ENCODE assay signal across 1 cellular context in the genomic region with DNA sequence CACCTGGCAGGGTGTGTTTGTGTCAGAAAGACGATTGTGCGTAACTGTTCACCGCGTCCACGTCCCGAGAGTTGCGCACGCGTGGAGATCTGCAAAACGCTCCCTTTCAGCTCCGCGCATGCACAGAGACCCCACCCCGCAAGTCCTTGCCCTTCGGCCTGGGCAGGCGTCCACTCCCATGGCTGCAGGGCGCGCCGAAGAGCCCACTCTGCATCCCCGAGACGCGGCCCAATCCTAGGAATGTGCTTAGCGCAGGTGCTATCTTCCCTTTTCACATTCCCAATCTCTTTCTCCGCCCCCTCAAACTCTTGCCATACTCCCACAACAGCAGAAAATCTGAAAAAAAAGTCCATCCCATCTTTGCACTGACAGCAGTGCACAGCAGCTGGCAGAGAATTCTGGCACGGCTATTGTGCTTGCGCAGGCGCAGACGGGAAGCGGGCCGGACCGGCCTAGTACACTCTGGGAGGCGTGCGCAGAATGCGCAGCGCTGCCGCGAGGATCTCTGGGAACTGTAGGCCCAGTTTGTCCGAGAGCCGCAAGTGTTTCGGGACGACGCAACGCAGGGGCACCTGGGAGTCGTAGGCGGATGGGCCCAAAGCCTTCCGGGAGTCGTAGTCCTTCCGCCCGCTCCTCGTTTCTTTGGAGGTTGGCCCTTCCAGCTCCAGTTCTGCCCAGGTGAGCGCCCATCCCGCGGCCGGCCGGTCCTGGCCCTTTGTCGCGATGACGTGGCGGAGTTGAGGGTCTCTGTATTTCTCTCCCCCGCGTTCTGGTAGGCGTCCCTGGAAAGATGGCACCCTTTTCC.
TF ChIP-seq lines count a peak whose summit lies in the region.

No MANE protein-coding gene starts in this region.

TF ChIP-seq in K562, 482 proteins besides CTCF, POLR2A, EP300 and RAD21 (continued from another document and continues in another):
- no peak for TF ChIP-seq FOS (IDR thresholded peaks at IDR 0.05; ENCODE audit: extremely low read depth, insufficient read length)
- no peak for TF ChIP-seq ZZZ3 (IDR thresholded peaks at IDR 0.05)
- peak; percentile 30; the same call in 1 of the 2 replicates for TF ChIP-seq ZNF384 (IDR thresholded peaks at IDR 0.05; ENCODE audit: low read depth, low read length)
- TF ChIP-seq JUND (IDR thresholded peaks at IDR 0.05; ENCODE audit: borderline replicate concordance, low read depth, low read length): peak; percentile 39; the same call in 1 of the 2 replicates
- peak; percentile 50; the same call in 1 of the 3 replicates for TF ChIP-seq JUND (tag; IDR thresholded peaks at IDR 0.05; ENCODE audit: borderline replicate concordance, low read depth, low read length)
- TF ChIP-seq, protein P1, sequence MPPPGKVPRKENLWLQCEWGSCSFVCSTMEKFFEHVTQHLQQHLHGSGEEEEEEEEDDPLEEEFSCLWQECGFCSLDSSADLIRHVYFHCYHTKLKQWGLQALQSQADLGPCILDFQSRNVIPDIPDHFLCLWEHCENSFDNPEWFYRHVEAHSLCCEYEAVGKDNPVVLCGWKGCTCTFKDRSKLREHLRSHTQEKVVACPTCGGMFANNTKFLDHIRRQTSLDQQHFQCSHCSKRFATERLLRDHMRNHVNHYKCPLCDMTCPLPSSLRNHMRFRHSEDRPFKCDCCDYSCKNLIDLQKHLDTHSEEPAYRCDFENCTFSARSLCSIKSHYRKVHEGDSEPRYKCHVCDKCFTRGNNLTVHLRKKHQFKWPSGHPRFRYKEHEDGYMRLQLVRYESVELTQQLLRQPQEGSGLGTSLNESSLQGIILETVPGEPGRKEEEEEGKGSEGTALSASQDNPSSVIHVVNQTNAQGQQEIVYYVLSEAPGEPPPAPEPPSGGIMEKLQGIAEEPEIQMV (tag; conservative IDR thresholded peaks at IDR 0.05; ENCODE audit: low read depth): no peak
- TF ChIP-seq, protein P2, sequence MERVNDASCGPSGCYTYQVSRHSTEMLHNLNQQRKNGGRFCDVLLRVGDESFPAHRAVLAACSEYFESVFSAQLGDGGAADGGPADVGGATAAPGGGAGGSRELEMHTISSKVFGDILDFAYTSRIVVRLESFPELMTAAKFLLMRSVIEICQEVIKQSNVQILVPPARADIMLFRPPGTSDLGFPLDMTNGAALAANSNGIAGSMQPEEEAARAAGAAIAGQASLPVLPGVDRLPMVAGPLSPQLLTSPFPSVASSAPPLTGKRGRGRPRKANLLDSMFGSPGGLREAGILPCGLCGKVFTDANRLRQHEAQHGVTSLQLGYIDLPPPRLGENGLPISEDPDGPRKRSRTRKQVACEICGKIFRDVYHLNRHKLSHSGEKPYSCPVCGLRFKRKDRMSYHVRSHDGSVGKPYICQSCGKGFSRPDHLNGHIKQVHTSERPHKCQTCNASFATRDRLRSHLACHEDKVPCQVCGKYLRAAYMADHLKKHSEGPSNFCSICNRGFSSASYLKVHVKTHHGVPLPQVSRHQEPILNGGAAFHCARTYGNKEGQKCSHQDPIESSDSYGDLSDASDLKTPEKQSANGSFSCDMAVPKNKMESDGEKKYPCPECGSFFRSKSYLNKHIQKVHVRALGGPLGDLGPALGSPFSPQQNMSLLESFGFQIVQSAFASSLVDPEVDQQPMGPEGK (CRISPR knock-in tag; IDR thresholded peaks at IDR 0.05; ENCODE audit: borderline replicate concordance): no peak
- no peak for TF ChIP-seq CBFA2T2 (conservative IDR thresholded peaks at IDR 0.05)
- no peak for TF ChIP-seq IRF2 (CRISPR knock-in tag; IDR thresholded peaks at IDR 0.05)
- no peak for TF ChIP-seq MEF2A (IDR thresholded peaks at IDR 0.05; ENCODE audit: control insufficient read depth, low read depth, low read length)
- TF ChIP-seq, protein P3, sequence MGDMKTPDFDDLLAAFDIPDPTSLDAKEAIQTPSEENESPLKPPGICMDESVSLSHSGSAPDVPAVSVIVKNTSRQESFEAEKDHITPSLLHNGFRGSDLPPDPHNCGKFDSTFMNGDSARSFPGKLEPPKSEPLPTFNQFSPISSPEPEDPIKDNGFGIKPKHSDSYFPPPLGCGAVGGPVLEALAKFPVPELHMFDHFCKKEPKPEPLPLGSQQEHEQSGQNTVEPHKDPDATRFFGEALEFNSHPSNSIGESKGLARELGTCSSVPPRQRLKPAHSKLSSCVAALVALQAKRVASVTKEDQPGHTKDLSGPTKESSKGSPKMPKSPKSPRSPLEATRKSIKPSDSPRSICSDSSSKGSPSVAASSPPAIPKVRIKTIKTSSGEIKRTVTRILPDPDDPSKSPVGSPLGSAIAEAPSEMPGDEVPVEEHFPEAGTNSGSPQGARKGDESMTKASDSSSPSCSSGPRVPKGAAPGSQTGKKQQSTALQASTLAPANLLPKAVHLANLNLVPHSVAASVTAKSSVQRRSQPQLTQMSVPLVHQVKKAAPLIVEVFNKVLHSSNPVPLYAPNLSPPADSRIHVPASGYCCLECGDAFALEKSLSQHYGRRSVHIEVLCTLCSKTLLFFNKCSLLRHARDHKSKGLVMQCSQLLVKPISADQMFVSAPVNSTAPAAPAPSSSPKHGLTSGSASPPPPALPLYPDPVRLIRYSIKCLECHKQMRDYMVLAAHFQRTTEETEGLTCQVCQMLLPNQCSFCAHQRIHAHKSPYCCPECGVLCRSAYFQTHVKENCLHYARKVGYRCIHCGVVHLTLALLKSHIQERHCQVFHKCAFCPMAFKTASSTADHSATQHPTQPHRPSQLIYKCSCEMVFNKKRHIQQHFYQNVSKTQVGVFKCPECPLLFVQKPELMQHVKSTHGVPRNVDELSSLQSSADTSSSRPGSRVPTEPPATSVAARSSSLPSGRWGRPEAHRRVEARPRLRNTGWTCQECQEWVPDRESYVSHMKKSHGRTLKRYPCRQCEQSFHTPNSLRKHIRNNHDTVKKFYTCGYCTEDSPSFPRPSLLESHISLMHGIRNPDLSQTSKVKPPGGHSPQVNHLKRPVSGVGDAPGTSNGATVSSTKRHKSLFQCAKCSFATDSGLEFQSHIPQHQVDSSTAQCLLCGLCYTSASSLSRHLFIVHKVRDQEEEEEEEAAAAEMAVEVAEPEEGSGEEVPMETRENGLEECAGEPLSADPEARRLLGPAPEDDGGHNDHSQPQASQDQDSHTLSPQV (IDR thresholded peaks at IDR 0.05): peak; percentile 86
- TF ChIP-seq, protein P4, sequence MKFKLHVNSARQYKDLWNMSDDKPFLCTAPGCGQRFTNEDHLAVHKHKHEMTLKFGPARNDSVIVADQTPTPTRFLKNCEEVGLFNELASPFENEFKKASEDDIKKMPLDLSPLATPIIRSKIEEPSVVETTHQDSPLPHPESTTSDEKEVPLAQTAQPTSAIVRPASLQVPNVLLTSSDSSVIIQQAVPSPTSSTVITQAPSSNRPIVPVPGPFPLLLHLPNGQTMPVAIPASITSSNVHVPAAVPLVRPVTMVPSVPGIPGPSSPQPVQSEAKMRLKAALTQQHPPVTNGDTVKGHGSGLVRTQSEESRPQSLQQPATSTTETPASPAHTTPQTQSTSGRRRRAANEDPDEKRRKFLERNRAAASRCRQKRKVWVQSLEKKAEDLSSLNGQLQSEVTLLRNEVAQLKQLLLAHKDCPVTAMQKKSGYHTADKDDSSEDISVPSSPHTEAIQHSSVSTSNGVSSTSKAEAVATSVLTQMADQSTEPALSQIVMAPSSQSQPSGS (CRISPR knock-in tag; IDR thresholded peaks at IDR 0.05): no peak
- peak in 1 of 2 experiments; percentile 33; a peak in 1 of 4 replicates for TF ChIP-seq TBL1XR1 (IDR thresholded peaks at IDR 0.05; ENCODE audit: low read length in 2 of 2)
- no peak for TF ChIP-seq XRCC4 (IDR thresholded peaks at IDR 0.05; ENCODE audit: extremely low read depth, insufficient read depth, insufficient read length)
- TF ChIP-seq, protein P5, sequence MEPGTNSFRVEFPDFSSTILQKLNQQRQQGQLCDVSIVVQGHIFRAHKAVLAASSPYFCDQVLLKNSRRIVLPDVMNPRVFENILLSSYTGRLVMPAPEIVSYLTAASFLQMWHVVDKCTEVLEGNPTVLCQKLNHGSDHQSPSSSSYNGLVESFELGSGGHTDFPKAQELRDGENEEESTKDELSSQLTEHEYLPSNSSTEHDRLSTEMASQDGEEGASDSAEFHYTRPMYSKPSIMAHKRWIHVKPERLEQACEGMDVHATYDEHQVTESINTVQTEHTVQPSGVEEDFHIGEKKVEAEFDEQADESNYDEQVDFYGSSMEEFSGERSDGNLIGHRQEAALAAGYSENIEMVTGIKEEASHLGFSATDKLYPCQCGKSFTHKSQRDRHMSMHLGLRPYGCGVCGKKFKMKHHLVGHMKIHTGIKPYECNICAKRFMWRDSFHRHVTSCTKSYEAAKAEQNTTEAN (CRISPR knock-in tag; IDR thresholded peaks at IDR 0.05): 0 out of 2 replicates have a peak, but pooled peaks have one; percentile 63
- peak; percentile 75; the same call in 1 of the 2 replicates for TF ChIP-seq ZNF589 (CRISPR knock-in tag; IDR thresholded peaks at IDR 0.05; ENCODE audit: low read depth)
- TF ChIP-seq ZNF830 (CRISPR knock-in tag; IDR thresholded peaks at IDR 0.05): no peak
- TF ChIP-seq, protein P6, sequence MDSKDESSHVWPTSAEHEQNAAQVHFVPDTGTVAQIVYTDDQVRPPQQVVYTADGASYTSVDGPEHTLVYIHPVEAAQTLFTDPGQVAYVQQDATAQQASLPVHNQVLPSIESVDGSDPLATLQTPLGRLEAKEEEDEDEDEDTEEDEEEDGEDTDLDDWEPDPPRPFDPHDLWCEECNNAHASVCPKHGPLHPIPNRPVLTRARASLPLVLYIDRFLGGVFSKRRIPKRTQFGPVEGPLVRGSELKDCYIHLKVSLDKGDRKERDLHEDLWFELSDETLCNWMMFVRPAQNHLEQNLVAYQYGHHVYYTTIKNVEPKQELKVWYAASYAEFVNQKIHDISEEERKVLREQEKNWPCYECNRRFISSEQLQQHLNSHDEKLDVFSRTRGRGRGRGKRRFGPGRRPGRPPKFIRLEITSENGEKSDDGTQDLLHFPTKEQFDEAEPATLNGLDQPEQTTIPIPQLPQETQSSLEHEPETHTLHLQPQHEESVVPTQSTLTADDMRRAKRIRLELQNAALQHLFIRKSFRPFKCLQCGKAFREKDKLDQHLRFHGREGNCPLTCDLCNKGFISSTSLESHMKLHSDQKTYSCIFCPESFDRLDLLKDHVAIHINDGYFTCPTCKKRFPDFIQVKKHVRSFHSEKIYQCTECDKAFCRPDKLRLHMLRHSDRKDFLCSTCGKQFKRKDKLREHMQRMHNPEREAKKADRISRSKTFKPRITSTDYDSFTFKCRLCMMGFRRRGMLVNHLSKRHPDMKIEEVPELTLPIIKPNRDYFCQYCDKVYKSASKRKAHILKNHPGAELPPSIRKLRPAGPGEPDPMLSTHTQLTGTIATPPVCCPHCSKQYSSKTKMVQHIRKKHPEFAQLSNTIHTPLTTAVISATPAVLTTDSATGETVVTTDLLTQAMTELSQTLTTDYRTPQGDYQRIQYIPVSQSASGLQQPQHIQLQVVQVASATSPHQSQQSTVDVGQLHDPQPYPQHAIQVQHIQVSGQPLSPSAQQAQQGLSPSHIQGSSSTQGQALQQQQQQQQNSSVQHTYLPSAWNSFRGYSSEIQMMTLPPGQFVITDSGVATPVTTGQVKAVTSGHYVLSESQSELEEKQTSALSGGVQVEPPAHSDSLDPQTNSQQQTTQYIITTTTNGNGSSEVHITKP (IDR thresholded peaks at IDR 0.05; ENCODE audit: partially characterized antibody): peak; percentile 67
- no peak for TF ChIP-seq BCL6 (CRISPR knock-in tag; IDR thresholded peaks at IDR 0.05)
- TF ChIP-seq, protein P7, sequence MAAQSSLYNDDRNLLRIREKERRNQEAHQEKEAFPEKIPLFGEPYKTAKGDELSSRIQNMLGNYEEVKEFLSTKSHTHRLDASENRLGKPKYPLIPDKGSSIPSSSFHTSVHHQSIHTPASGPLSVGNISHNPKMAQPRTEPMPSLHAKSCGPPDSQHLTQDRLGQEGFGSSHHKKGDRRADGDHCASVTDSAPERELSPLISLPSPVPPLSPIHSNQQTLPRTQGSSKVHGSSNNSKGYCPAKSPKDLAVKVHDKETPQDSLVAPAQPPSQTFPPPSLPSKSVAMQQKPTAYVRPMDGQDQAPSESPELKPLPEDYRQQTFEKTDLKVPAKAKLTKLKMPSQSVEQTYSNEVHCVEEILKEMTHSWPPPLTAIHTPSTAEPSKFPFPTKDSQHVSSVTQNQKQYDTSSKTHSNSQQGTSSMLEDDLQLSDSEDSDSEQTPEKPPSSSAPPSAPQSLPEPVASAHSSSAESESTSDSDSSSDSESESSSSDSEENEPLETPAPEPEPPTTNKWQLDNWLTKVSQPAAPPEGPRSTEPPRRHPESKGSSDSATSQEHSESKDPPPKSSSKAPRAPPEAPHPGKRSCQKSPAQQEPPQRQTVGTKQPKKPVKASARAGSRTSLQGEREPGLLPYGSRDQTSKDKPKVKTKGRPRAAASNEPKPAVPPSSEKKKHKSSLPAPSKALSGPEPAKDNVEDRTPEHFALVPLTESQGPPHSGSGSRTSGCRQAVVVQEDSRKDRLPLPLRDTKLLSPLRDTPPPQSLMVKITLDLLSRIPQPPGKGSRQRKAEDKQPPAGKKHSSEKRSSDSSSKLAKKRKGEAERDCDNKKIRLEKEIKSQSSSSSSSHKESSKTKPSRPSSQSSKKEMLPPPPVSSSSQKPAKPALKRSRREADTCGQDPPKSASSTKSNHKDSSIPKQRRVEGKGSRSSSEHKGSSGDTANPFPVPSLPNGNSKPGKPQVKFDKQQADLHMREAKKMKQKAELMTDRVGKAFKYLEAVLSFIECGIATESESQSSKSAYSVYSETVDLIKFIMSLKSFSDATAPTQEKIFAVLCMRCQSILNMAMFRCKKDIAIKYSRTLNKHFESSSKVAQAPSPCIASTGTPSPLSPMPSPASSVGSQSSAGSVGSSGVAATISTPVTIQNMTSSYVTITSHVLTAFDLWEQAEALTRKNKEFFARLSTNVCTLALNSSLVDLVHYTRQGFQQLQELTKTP (IDR thresholded peaks at IDR 0.05; ENCODE audit: low read depth in 1 of 2, partially characterized antibody in 2 of 2): peak in 1 of 2 experiments; percentile 98
- no peak for TF ChIP-seq RNF2 (IDR thresholded peaks at IDR 0.05)
- TF ChIP-seq, protein P8, sequence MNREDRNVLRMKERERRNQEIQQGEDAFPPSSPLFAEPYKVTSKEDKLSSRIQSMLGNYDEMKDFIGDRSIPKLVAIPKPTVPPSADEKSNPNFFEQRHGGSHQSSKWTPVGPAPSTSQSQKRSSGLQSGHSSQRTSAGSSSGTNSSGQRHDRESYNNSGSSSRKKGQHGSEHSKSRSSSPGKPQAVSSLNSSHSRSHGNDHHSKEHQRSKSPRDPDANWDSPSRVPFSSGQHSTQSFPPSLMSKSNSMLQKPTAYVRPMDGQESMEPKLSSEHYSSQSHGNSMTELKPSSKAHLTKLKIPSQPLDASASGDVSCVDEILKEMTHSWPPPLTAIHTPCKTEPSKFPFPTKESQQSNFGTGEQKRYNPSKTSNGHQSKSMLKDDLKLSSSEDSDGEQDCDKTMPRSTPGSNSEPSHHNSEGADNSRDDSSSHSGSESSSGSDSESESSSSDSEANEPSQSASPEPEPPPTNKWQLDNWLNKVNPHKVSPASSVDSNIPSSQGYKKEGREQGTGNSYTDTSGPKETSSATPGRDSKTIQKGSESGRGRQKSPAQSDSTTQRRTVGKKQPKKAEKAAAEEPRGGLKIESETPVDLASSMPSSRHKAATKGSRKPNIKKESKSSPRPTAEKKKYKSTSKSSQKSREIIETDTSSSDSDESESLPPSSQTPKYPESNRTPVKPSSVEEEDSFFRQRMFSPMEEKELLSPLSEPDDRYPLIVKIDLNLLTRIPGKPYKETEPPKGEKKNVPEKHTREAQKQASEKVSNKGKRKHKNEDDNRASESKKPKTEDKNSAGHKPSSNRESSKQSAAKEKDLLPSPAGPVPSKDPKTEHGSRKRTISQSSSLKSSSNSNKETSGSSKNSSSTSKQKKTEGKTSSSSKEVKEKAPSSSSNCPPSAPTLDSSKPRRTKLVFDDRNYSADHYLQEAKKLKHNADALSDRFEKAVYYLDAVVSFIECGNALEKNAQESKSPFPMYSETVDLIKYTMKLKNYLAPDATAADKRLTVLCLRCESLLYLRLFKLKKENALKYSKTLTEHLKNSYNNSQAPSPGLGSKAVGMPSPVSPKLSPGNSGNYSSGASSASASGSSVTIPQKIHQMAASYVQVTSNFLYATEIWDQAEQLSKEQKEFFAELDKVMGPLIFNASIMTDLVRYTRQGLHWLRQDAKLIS (CRISPR knock-in tag; IDR thresholded peaks at IDR 0.05): no peak
- TF ChIP-seq ZFX (CRISPR knock-in tag; IDR thresholded peaks at IDR 0.05): peak; percentile 95
- no peak for TF ChIP-seq CCAR2 (IDR thresholded peaks at IDR 0.05; ENCODE audit: low read depth, low read length)
- TF ChIP-seq FOXK1 (CRISPR knock-in tag; IDR thresholded peaks at IDR 0.05; ENCODE audit: borderline replicate concordance): 0 out of 2 replicates have a peak, but pooled peaks have one; percentile 66
- TF ChIP-seq ZNF668 (CRISPR knock-in tag; IDR thresholded peaks at IDR 0.05): no peak
- TF ChIP-seq ZFP36 (IDR thresholded peaks at IDR 0.05; ENCODE audit: low read depth, low read length, partially characterized antibody): no peak
